Comparison of ENCODE assay signal across 29 cellular contexts in genomic region chr4:139686130-139686529, GRCh38.
"Had no signal": no experiment of that assay in that cellular context is flagged by ENCODE, and none has a peak within 500 bp of the region (broad histone marks: within the 10 kb centered on the region; RNA-seq: fewer than 3 reads in every experiment).

No MANE protein-coding gene starts in this region.

- H3K4me3 ChIP-seq: breast epithelium, esophagus squamous epithelium, right atrium auricular region, testis, uterus had no signal

- H3K79me2 ChIP-seq: parathyroid adenoma had no signal

- H3K27ac Mint-ChIP-seq: activated CD4-positive, alpha-beta T cell treated with anti-CD3 and anti-CD28 coated beads for 36 hours; activated naive CD4-positive, alpha-beta T cell treated with anti-CD3 and anti-CD28 coated beads for 36 hours; activated T-helper 1 cell treated with anti-CD3 and anti-CD28 coated beads, Interleukin-12 subunit alpha, Interleukin-12 subunit beta, Interleukin-2, Interleukin-4 antibody, amounts not matched to agents 30 ng/mL and 10 ng/mL and 1 ng/mL, durations not matched to agents 14 hours and 24 hours and 36 hours; T-helper 2 cell treated with Interferon-gamma antibody and Interleukin-4, amounts not matched to agents 5 μg/mL and 100 μg/mL, for 36 hours; type B pancreatic cell had no signal

- H3K27me3 ChIP-seq: breast epithelium, esophagus squamous epithelium, right atrium auricular region, testis, uterus had no signal

- H3K4me3 Mint-ChIP-seq: activated CD4-positive, alpha-beta T cell treated with anti-CD3 and anti-CD28 coated beads for 36 hours; activated naive CD4-positive, alpha-beta T cell treated with anti-CD3 and anti-CD28 coated beads for 36 hours; activated T-helper 1 cell treated with anti-CD3 and anti-CD28 coated beads, Interleukin-12 subunit alpha, Interleukin-12 subunit beta, Interleukin-2, Interleukin-4 antibody, amounts not matched to agents 30 ng/mL and 10 ng/mL and 1 ng/mL, durations not matched to agents 14 hours and 24 hours and 36 hours; central memory CD8-positive, alpha-beta T cell; naive thymus-derived CD4-positive, alpha-beta T cell; neural crest cell; T-helper 2 cell treated with Interferon-gamma antibody and Interleukin-4, amounts not matched to agents 5 μg/mL and 100 μg/mL, for 36 hours; type B pancreatic cell had no signal

- DNase-seq: activated CD4-positive, alpha-beta T cell treated with anti-CD3 and anti-CD28 coated beads for 36 hours; activated CD4-positive, alpha-beta T cell treated with anti-CD3 and anti-CD28 coated beads, Interleukin-2, amount 50 U/mL, for 48 hours; activated CD4-positive, CD25-positive, alpha-beta regulatory T cell; activated CD8-positive, alpha-beta memory T cell treated with anti-CD3 and anti-CD28 coated beads for 24 hours; activated effector memory CD4-positive, alpha-beta T cell treated with anti-CD3 and anti-CD28 coated beads, Interleukin-2, amount 50 U/mL, for 16 hours; activated naive CD4-positive, alpha-beta T cell treated with anti-CD3 and anti-CD28 coated beads for 36 hours; activated T-cell treated with anti-CD3 and anti-CD28 coated beads, Interleukin-2, amount 50 U/mL, for 1 hour; amygdala; dermis blood vessel endothelial cell; effector CD4-positive, alpha-beta T cell; esophagus squamous epithelium; foreskin melanocyte; left ventricle myocardium superior; naive thymus-derived CD4-positive, alpha-beta T cell; occipital lobe; stimulated activated CD4-positive, alpha-beta T cell treated with anti-CD3 and anti-CD28 coated beads, Interleukin-2, amount 100 ng/mL, for 48 hours; stimulated activated naive CD8-positive, alpha-beta T cell treated with anti-CD3 and anti-CD28 coated beads, Interleukin-15, Interleukin-2, amounts not matched to agents 100 U/mL and 50 U/mL, for 24 hours; T-helper 1 cell; testis; uterus had no signal

- H3K27ac ChIP-seq: breast epithelium, epithelial cell of prostate, parathyroid adenoma, uterus had no signal

- H3K4me1 Mint-ChIP-seq: central memory CD8-positive, alpha-beta T cell had no signal

- ATAC-seq: naive thymus-derived CD4-positive, alpha-beta T cell; stimulated activated naive CD8-positive, alpha-beta T cell treated with anti-CD3 and anti-CD28 coated beads, Interleukin-15, Interleukin-2, amounts not matched to agents 100 U/mL and 50 U/mL, for 24 hours had no signal

- H3K9ac ChIP-seq: parathyroid adenoma had no signal

- H3K27me3 Mint-ChIP-seq: activated CD4-positive, alpha-beta T cell treated with anti-CD3 and anti-CD28 coated beads for 36 hours; central memory CD8-positive, alpha-beta T cell; type B pancreatic cell had no signal

- H3K9me3 ChIP-seq: breast epithelium, esophagus squamous epithelium, right atrium auricular region, testis, uterus had no signal

- H3K4me1 ChIP-seq: breast epithelium, parathyroid adenoma, uterus had no signal

- H3K36me3 ChIP-seq: breast epithelium, right atrium auricular region, uterus had no signal

- H3K9me3 Mint-ChIP-seq: central memory CD8-positive, alpha-beta T cell had no signal
